In genomic region chr3:193870376-193871092, GRCh38 we compare ENCODE assay signal across 1 cellular context.
TF ChIP-seq lines count a peak whose summit lies in the region.

No MANE protein-coding gene starts in this region.

TF ChIP-seq in H1, 55 proteins besides CTCF, POLR2A, EP300 and RAD21 (continued from another document):
- TF ChIP-seq CBX5 (IDR thresholded peaks at IDR 0.05; ENCODE audit: low read depth, low read length) (no peak), TAF1 (IDR thresholded peaks at IDR 0.05; ENCODE audit: low read depth, low read length) (no peak), ASH2L (IDR thresholded peaks at IDR 0.05; ENCODE audit: low read length) (no peak), RFX5 (IDR thresholded peaks at IDR 0.05; ENCODE audit: borderline replicate concordance, low read depth, low read length) (no peak), TBP (IDR thresholded peaks at IDR 0.05; ENCODE audit: low read depth, low read length) (no peak), SP4 (IDR thresholded peaks at IDR 0.05; ENCODE audit: low read length) (no peak), SIRT6 (IDR thresholded peaks at IDR 0.05; ENCODE audit: low read length) (no peak), MAFK (IDR thresholded peaks at IDR 0.05; ENCODE audit: low read depth, low read length) (no peak), TEAD4 (IDR thresholded peaks at IDR 0.05; ENCODE audit: low read depth, low read length) (no peak), CREB1 (IDR thresholded peaks at IDR 0.05) (no peak), SP2 (IDR thresholded peaks at IDR 0.05; ENCODE audit: low read length) (no peak), SUZ12 (IDR thresholded peaks at IDR 0.05; ENCODE audit: low read length) (no peak)
